ENCODE assay signal across 11 cellular contexts in the genomic region with DNA sequence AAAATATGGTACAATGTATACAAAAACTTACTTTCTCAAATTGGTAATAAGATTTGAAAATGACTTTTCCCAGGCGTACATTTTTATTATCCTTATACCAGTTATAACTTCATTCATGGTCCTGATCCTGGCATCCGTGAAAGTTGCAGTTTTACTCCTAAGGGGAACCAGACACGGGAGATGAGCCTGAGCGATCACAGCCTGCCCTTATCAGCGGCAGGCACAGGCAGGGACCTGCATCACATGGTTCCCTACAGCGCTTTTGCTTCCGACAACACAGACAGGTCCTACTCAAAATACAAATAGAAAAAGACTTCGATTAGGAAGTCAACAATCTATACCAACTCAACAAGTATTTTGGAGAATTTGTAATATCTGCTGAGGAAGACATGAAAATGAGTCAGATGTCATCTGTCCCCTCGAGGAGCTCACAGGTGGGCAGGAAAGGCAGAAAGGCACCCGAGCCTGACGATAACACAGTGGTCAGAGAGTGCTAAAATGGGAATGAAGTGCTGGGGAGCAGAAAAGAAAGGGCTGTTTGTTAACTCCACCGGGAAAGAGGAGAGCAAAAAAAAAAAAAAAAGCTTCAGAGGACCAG.
DNase-seq lines count a peak whose midpoint lies in the region; ATAC-seq and TF ChIP-seq lines count a peak whose summit lies in the region.
"Had no signal": no experiment of that assay in that cellular context is flagged by ENCODE, and none has a peak within 500 bp of the region (broad histone marks: within the 10 kb centered on the region; RNA-seq: fewer than 3 reads in every experiment).

No MANE protein-coding gene starts in this region.

- no peaks in the 10 kb centered on the region for H3K27me3 ChIP-seq in thyroid gland
- H3K27me3 ChIP-seq in MG63 = no peaks in the 10 kb centered on the region
- H3K27me3 ChIP-seq: Peyer's patch had no signal

- H3K36me3 ChIP-seq in thyroid gland (no peaks in the 10 kb centered on the region), MG63 (peaks cover 31% of the 10 kb centered on the region)
- H3K36me3 ChIP-seq: thoracic aorta had no signal

- TF ChIP-seq CTCF in thyroid gland (IDR thresholded peaks at IDR 0.05) = no peak
- no peak for TF ChIP-seq CTCF in omental fat pad (IDR thresholded peaks at IDR 0.05)

- H3K4me3 ChIP-seq in thyroid gland (replicated peaks in 1 of 3) (no peak overlapping the region), MG63 (no peak overlapping the region)
- H3K4me3 ChIP-seq: Peyer's patch, thoracic aorta had no signal

- no peak for TF ChIP-seq POLR2A in thyroid gland (IDR thresholded peaks at IDR 0.05)

- H3K9me3 ChIP-seq in thyroid gland (no peaks in the 10 kb centered on the region), MG63 (no peaks in the 10 kb centered on the region)
- H3K9me3 ChIP-seq: Peyer's patch, thoracic aorta had no signal

- H3K4me1 ChIP-seq in thyroid gland = no peaks in the 10 kb centered on the region
- H3K4me1 ChIP-seq: Peyer's patch had no signal

- peak; percentile 40 to 68 for DNase-seq in thyroid gland
- DNase-seq in omental fat pad (ENCODE audit: low spot score) = no peak
- no peak for DNase-seq in superior temporal gyrus (ENCODE audit: extremely low spot score)
- DNase-seq in MG63 = no peak
- DNase-seq: activated CD4-positive, alpha-beta T cell treated with anti-CD3 and anti-CD28 coated beads, Interleukin-2, amount 50 U/mL, for 1 hour; NCI-H1417 had no signal

- peak; percentile 90 for ATAC-seq in GM19035 (IDR thresholded peaks at IDR 0.05; ENCODE audit: unreplicated experiment)
- ATAC-seq in HG02642 (IDR thresholded peaks at IDR 0.05; ENCODE audit: poor library complexity, unreplicated experiment) = peak; percentile 92
- peak; percentile 86 for ATAC-seq in HG03520 (IDR thresholded peaks at IDR 0.05; ENCODE audit: unreplicated experiment)
- no peak for ATAC-seq in omental fat pad (ENCODE audit: low FRiP score)

- intact Hi-C loops in thyroid gland (cut with DNase I) = no loop called here

- 54 to 56% methylated on average over 12 of the region's 12 CpGs for WGBS in thyroid gland, 2 donors

- peak overlapping the region in 1 of 3 donors; percentile 12 for H3K27ac ChIP-seq in thyroid gland
- H3K27ac ChIP-seq: Peyer's patch, thoracic aorta had no signal

Comparison
In these comparisons a context has a peak if more than half of its experiments do, and no peak if none do; other contexts are left out.
1. DNase-seq: peak in thyroid gland (2 of 2); none in omental fat pad (single experiment), superior temporal gyrus (single experiment) and MG63 (single experiment).